32 cellular contexts compared by ENCODE assay signal in genomic region chr9:112516769-112517168, GRCh38.
"Had no signal": no experiment of that assay in that cellular context is flagged by ENCODE, and none has a peak within 500 bp of the region (broad histone marks: within the 10 kb centered on the region; RNA-seq: fewer than 3 reads in every experiment).

No MANE protein-coding gene starts in this region.

- H3K27ac Mint-ChIP-seq: activated CD4-positive, alpha-beta T cell treated with anti-CD3 and anti-CD28 coated beads, Interleukin-2, amount 10 ng/mL, durations not matched to agents 24 days and 14 days; activated CD8-positive, alpha-beta T cell treated with anti-CD3 and anti-CD28 coated beads for 36 hours; activated naive CD8-positive, alpha-beta T cell treated with anti-CD3 and anti-CD28 coated beads for 36 hours; activated T-cell treated with anti-CD3 and anti-CD28 coated beads, Interleukin-2, amount 50 U/mL, for 72 hours; activated T-helper 17 cell treated with anti-CD3 and anti-CD28 coated beads, Interleukin-2, amount 50 U/mL, for 72 hours; T-cell had no signal

- H3K27me3 Mint-ChIP-seq: activated CD4-positive, alpha-beta T cell treated with anti-CD3 and anti-CD28 coated beads, Interleukin-2, amount 10 ng/mL, durations not matched to agents 24 days and 14 days; activated CD8-positive, alpha-beta T cell treated with anti-CD3 and anti-CD28 coated beads for 36 hours; activated naive CD8-positive, alpha-beta T cell treated with anti-CD3 and anti-CD28 coated beads for 36 hours; activated T-helper 17 cell treated with anti-CD3 and anti-CD28 coated beads, Interleukin-2, amount 50 U/mL, for 72 hours; T-cell had no signal

- DNase-seq: activated CD4-positive, alpha-beta T cell treated with anti-CD3 and anti-CD28 coated beads, Interleukin-2, amount 10 ng/mL, durations not matched to agents 24 days and 14 days; activated CD4-positive, alpha-beta T cell treated with anti-CD3 and anti-CD28 coated beads, Interleukin-2, amount 50 U/mL, for 4 hours; activated CD8-positive, alpha-beta T cell treated with anti-CD3 and anti-CD28 coated beads for 36 hours; activated effector memory CD4-positive, alpha-beta T cell treated with anti-CD3 and anti-CD28 coated beads, Interleukin-2, amount 50 U/mL, for 16 hours; activated naive CD4-positive, alpha-beta T cell; activated naive CD4-positive, alpha-beta T cell treated with anti-CD3 and anti-CD28 coated beads, Interleukin-2, amount 50 U/mL, for 16 hours; activated naive CD8-positive, alpha-beta T cell treated with anti-CD3 and anti-CD28 coated beads for 36 hours; activated T-cell treated with anti-CD3 and anti-CD28 coated beads, Interleukin-2, amount 50 U/mL, for 1 hour; activated T-cell treated with anti-CD3 and anti-CD28 coated beads, Interleukin-2, amount 50 U/mL, for 72 hours; amniotic stem cell; aorta; brain microvascular endothelial cell; central memory CD4-positive, alpha-beta T cell; MV-4-11; NCI-H1092 treated with DMSO at 0.1 percent for 48 hours; NCI-H1417; NCI-H146; NCI-H187; NCI-H2081; NCI-H2171 treated with DMSO at 0.1 percent for 48 hours; NCI-H2227 treated with DMSO at 0.1 percent for 48 hours; NCI-H446; NCI-H524 treated with DMSO at 0.1 percent for 48 hours; SHP77; SJCRH30; T-cell; T-helper 2 cell; T-helper 9 cell; WERI-Rb-1 had no signal

- H3K9me3 ChIP-seq: SJCRH30 had no signal

- H3K4me3 Mint-ChIP-seq: activated CD4-positive, alpha-beta T cell treated with anti-CD3 and anti-CD28 coated beads, Interleukin-2, amount 10 ng/mL, durations not matched to agents 24 days and 14 days; activated CD8-positive, alpha-beta T cell treated with anti-CD3 and anti-CD28 coated beads for 36 hours; activated naive CD8-positive, alpha-beta T cell treated with anti-CD3 and anti-CD28 coated beads for 36 hours; activated T-cell treated with anti-CD3 and anti-CD28 coated beads, Interleukin-2, amount 50 U/mL, for 72 hours; activated T-helper 17 cell treated with anti-CD3 and anti-CD28 coated beads, Interleukin-2, amount 50 U/mL, for 72 hours; T-cell had no signal

- H3K36me3 Mint-ChIP-seq: activated naive CD8-positive, alpha-beta T cell treated with anti-CD3 and anti-CD28 coated beads for 36 hours; T-cell had no signal

- H3K9me3 Mint-ChIP-seq: activated CD4-positive, alpha-beta T cell treated with anti-CD3 and anti-CD28 coated beads, Interleukin-2, amount 10 ng/mL, durations not matched to agents 24 days and 14 days; activated CD8-positive, alpha-beta T cell treated with anti-CD3 and anti-CD28 coated beads for 36 hours; activated naive CD8-positive, alpha-beta T cell treated with anti-CD3 and anti-CD28 coated beads for 36 hours; activated T-cell treated with anti-CD3 and anti-CD28 coated beads, Interleukin-2, amount 50 U/mL, for 72 hours; activated T-helper 17 cell treated with anti-CD3 and anti-CD28 coated beads, Interleukin-2, amount 50 U/mL, for 72 hours; T-cell had no signal

- ATAC-seq: activated CD8-positive, alpha-beta T cell treated with anti-CD3 and anti-CD28 coated beads for 36 hours; activated T-cell treated with anti-CD3 and anti-CD28 coated beads, Interleukin-2, amount 50 U/mL, for 72 hours; activated T-helper 17 cell treated with anti-CD3 and anti-CD28 coated beads, Interleukin-2, amount 50 U/mL, for 72 hours; Panc1; SK-N-SH treated with all-trans-retinoic acid at 6 μM for 48 hours; T-cell had no signal

- H3K4me1 Mint-ChIP-seq: activated CD4-positive, alpha-beta T cell treated with anti-CD3 and anti-CD28 coated beads, Interleukin-2, amount 10 ng/mL, durations not matched to agents 24 days and 14 days; activated T-helper 17 cell treated with anti-CD3 and anti-CD28 coated beads, Interleukin-2, amount 50 U/mL, for 72 hours; T-cell had no signal

- H3K4me1 ChIP-seq: SJCRH30 had no signal

- H3K36me3 ChIP-seq: brain microvascular endothelial cell, SJCRH30 had no signal

- H3K4me3 ChIP-seq: SJCRH30 had no signal

- H3K27me3 ChIP-seq: brain microvascular endothelial cell, SJCRH30 had no signal

- H3K27ac ChIP-seq: brain microvascular endothelial cell, SJCRH30 had no signal
